9 cellular contexts compared by ENCODE assay signal in genomic region chr5:152532714-152533113, GRCh38.
DNase-seq lines count a peak whose midpoint lies in the region; ATAC-seq and TF ChIP-seq lines count a peak whose summit lies in the region.
"Had no signal": no experiment of that assay in that cellular context is flagged by ENCODE, and none has a peak within 500 bp of the region (broad histone marks: within the 10 kb centered on the region; RNA-seq: fewer than 3 reads in every experiment).

No MANE protein-coding gene starts in this region.

- peaks cover 7% of the 10 kb centered on the region for H3K4me1 ChIP-seq in NT2/D1 (ENCODE audit: insufficient read depth, insufficient read length)
- H3K4me1 ChIP-seq: SJSA1 had no signal

- no peaks in the 10 kb centered on the region for H3K27me3 ChIP-seq in NT2/D1 (ENCODE audit: insufficient read depth, insufficient read length)
- H3K27me3 ChIP-seq: SJSA1 had no signal

- ATAC-seq in HG02678 (IDR thresholded peaks at IDR 0.05; ENCODE audit: unreplicated experiment) = peak; percentile 47
- no peak for ATAC-seq in HG03097 (IDR thresholded peaks at IDR 0.05; ENCODE audit: low FRiP score, unreplicated experiment)
- ATAC-seq in left colon = no peak
- no peak for ATAC-seq in GM21717 (IDR thresholded peaks at IDR 0.05; ENCODE audit: unreplicated experiment)

- no peaks in the 10 kb centered on the region for H3K36me3 ChIP-seq in NT2/D1 (ENCODE audit: insufficient read depth, insufficient read length, low read length)
- H3K36me3 ChIP-seq: SJSA1 had no signal

- no peak overlapping the region for H3K4me3 ChIP-seq in NT2/D1 (ENCODE audit: insufficient read length, low read depth)
- H3K4me3 ChIP-seq: SJSA1 had no signal

- TF ChIP-seq CTCF in endothelial cell (IDR thresholded peaks at IDR 0.05; ENCODE audit: unreplicated experiment) (peak; percentile 40), neural crest cell (conservative IDR thresholded peaks at IDR 0.05) (peak; percentile 80)

- H3K27ac Mint-ChIP-seq in endothelial cell (ENCODE audit: unreplicated experiment) (no peak overlapping the region), neural crest cell (ENCODE audit: unreplicated experiment) (no peak overlapping the region)

- DNase-seq in DMS153 treated with DMSO at 0.1 percent for 48 hours (lab: John Stamatoyannopoulos, UW; ENCODE audit: unreplicated experiment) (peak; percentile 2), NT2/D1 (ENCODE audit: low read depth, low spot score) (peak; percentile 43), endothelial cell (ENCODE audit: low spot score) (peak; percentile 16), neural crest cell (ENCODE audit: low read depth, low spot score) (no peak), left colon (no peak)

- intact Hi-C loops in left colon (cut with DNase I, micrococcal nuclease) = loop anchor here in 1 of 2 donors (5.0 kb wide), 1 partner anchor 1435 kb away; no protein-coding TSS in a partner anchor

- H3K9me3 ChIP-seq in NT2/D1 (ENCODE audit: insufficient read depth, low read length) = no peaks in the 10 kb centered on the region
- H3K9me3 ChIP-seq: SJSA1 had no signal

- no peaks in the 10 kb centered on the region for H3K36me3 Mint-ChIP-seq in endothelial cell (ENCODE audit: low read depth, unreplicated experiment)
- no peaks in the 10 kb centered on the region for H3K36me3 Mint-ChIP-seq in neural crest cell (ENCODE audit: low read depth)

- H3K27me3 Mint-ChIP-seq in endothelial cell (ENCODE audit: unreplicated experiment) = peaks cover 4% of the 10 kb centered on the region
- no peaks in the 10 kb centered on the region for H3K27me3 Mint-ChIP-seq in neural crest cell (ENCODE audit: low read depth)

- H3K4me3 Mint-ChIP-seq in endothelial cell (ENCODE audit: unreplicated experiment) = no peak overlapping the region
- no peak overlapping the region for H3K4me3 Mint-ChIP-seq in neural crest cell

- H3K9me3 Mint-ChIP-seq in endothelial cell (ENCODE audit: unreplicated experiment) (no peaks in the 10 kb centered on the region), neural crest cell (no peaks in the 10 kb centered on the region)

- H3K9ac ChIP-seq in NT2/D1 (ENCODE audit: insufficient read length, low read depth) = no peak overlapping the region

- peaks cover 10% of the 10 kb centered on the region for H3K4me1 Mint-ChIP-seq in endothelial cell (ENCODE audit: unreplicated experiment)
- H3K4me1 Mint-ChIP-seq in neural crest cell = peaks cover 6% of the 10 kb centered on the region

Comparison
In these comparisons a context has a peak if more than half of its experiments do, and no peak if none do; other contexts are left out.
1. DNase-seq: peak in DMS153 treated with DMSO at 0.1 percent for 48 hours (single experiment), NT2/D1 (single experiment) and endothelial cell (single experiment); none in neural crest cell (single experiment) and left colon (0 of 2).